In the genomic region with DNA sequence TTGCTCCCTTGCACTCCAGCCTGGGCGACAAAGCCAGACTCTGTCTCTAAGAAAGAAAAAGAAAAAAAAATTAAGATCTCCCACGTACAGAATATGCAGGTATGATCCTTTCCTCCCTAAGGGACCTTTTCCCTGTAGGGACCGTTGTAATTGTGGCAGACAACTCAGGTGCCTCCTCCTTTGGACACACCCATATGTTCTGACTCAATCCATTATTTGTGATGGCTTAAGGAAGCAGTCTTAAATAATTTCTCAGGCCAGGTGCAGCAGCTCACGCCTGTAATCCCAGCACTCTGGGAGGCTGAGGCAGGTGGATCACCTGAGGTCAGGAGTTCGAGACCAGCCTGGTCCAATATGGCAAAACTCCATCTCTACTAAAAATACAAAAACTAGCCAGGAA, we compare ENCODE assay signal across 26 cellular contexts. TPM values are rescaled to one million over a fixed set of nuclear protein-coding genes. Genes with fewer than 3 reads are reported as not detected.
"Had no signal": no experiment of that assay in that cellular context is flagged by ENCODE, and none has a peak within 500 bp of the region (broad histone marks: within the 10 kb centered on the region; RNA-seq: fewer than 3 reads in every experiment).

No MANE protein-coding gene starts in this region.

- H2AFZ ChIP-seq: hepatocyte had no signal

- H3K27me3 ChIP-seq: gastroesophageal sphincter, hepatocyte, ovary, sigmoid colon, stomach, thyroid gland, upper lobe of left lung, vagina had no signal

- H3K4me3 Mint-ChIP-seq: activated CD8-positive, alpha-beta T cell treated with anti-CD3 and anti-CD28 coated beads for 36 hours; activated naive CD4-positive, alpha-beta T cell treated with anti-CD3 and anti-CD28 coated beads, Interleukin-2, amount 50 U/mL, for 24 hours; activated naive CD8-positive, alpha-beta T cell treated with anti-CD3 and anti-CD28 coated beads, Interleukin-2, amount 50 U/mL, for 24 hours; activated T-cell treated with anti-CD3 and anti-CD28 coated beads, Interleukin-2, amount 50 U/mL, for 4 hours; activated T-helper 17 cell treated with anti-CD3 and anti-CD28 coated beads, Interleukin-2, amount 50 U/mL, for 72 hours; mesothelial cell of epicardium; naive thymus-derived CD4-positive, alpha-beta T cell; stimulated activated naive B cell treated with anti-CD40 and anti-IgM and Interleukin-4, amounts not matched to agents 10 μg/mL and 1 μg/mL and 100 μg/mL, for 72 hours; WTC11 had no signal

- ATAC-seq: activated CD8-positive, alpha-beta T cell treated with anti-CD3 and anti-CD28 coated beads for 36 hours; activated naive CD8-positive, alpha-beta T cell treated with anti-CD3 and anti-CD28 coated beads, Interleukin-2, amount 50 U/mL, for 24 hours; activated T-cell treated with anti-CD3 and anti-CD28 coated beads, Interleukin-2, amount 50 U/mL, for 4 hours; activated T-helper 17 cell treated with anti-CD3 and anti-CD28 coated beads, Interleukin-2, amount 50 U/mL, for 72 hours; gastroesophageal sphincter; naive thymus-derived CD4-positive, alpha-beta T cell; stimulated activated naive B cell treated with anti-CD40 and anti-IgM and Interleukin-4, amounts not matched to agents 10 μg/mL and 1 μg/mL and 100 μg/mL, for 72 hours; WTC11 had no signal

- H3K4me1 Mint-ChIP-seq: activated naive CD4-positive, alpha-beta T cell treated with anti-CD3 and anti-CD28 coated beads, Interleukin-2, amount 50 U/mL, for 24 hours; activated naive CD8-positive, alpha-beta T cell treated with anti-CD3 and anti-CD28 coated beads, Interleukin-2, amount 50 U/mL, for 24 hours; activated T-helper 17 cell treated with anti-CD3 and anti-CD28 coated beads, Interleukin-2, amount 50 U/mL, for 72 hours had no signal

- H3K36me3 ChIP-seq: gastroesophageal sphincter, ovary, sigmoid colon, stomach, thyroid gland, upper lobe of left lung, vagina had no signal

- H3K9me3 ChIP-seq: gastroesophageal sphincter, ovary, sigmoid colon, stomach, thyroid gland, upper lobe of left lung, vagina had no signal

- H3K4me3 ChIP-seq: gastroesophageal sphincter, hepatocyte, ovary, sigmoid colon, smooth muscle cell, stomach, thyroid gland, upper lobe of left lung, vagina had no signal

- H3K36me3 Mint-ChIP-seq: activated naive CD4-positive, alpha-beta T cell treated with anti-CD3 and anti-CD28 coated beads, Interleukin-2, amount 50 U/mL, for 24 hours; mesothelial cell of epicardium; naive thymus-derived CD4-positive, alpha-beta T cell; WTC11 had no signal

- H3K79me2 ChIP-seq: hepatocyte had no signal

- H3K27me3 Mint-ChIP-seq: activated naive CD4-positive, alpha-beta T cell treated with anti-CD3 and anti-CD28 coated beads, Interleukin-2, amount 50 U/mL, for 24 hours; progenitor cell of endocrine pancreas; stimulated activated naive B cell treated with anti-CD40 and anti-IgM and Interleukin-4, amounts not matched to agents 10 μg/mL and 1 μg/mL and 100 μg/mL, for 72 hours had no signal

- H3K4me2 ChIP-seq: hepatocyte, smooth muscle cell had no signal

- H3K27ac ChIP-seq: gastroesophageal sphincter, hepatocyte, ovary, sigmoid colon, stomach, upper lobe of left lung, vagina had no signal

- H3K27ac Mint-ChIP-seq: activated CD8-positive, alpha-beta T cell treated with anti-CD3 and anti-CD28 coated beads for 36 hours; activated naive CD4-positive, alpha-beta T cell treated with anti-CD3 and anti-CD28 coated beads, Interleukin-2, amount 50 U/mL, for 24 hours; activated naive CD8-positive, alpha-beta T cell treated with anti-CD3 and anti-CD28 coated beads, Interleukin-2, amount 50 U/mL, for 24 hours; activated T-helper 17 cell treated with anti-CD3 and anti-CD28 coated beads, Interleukin-2, amount 50 U/mL, for 72 hours; mesothelial cell of epicardium; naive thymus-derived CD4-positive, alpha-beta T cell; progenitor cell of endocrine pancreas; stimulated activated naive B cell treated with anti-CD40 and anti-IgM and Interleukin-4, amounts not matched to agents 10 μg/mL and 1 μg/mL and 100 μg/mL, for 72 hours; WTC11 had no signal

- DNase-seq: activated CD4-positive, alpha-beta T cell treated with anti-CD3 and anti-CD28 coated beads for 1 hour; activated CD4-positive, alpha-beta T cell treated with anti-CD3 and anti-CD28 coated beads, Interleukin-2, amount 50 U/mL, for 1 hour; activated CD8-positive, alpha-beta T cell treated with anti-CD3 and anti-CD28 coated beads for 36 hours; activated gamma-delta T cell treated with Interleukin-2 at 50 U/mL for 16 hours; activated naive CD8-positive, alpha-beta T cell treated with anti-CD3 and anti-CD28 coated beads, Interleukin-2, amount 50 U/mL, for 24 hours; activated T-cell treated with anti-CD3 and anti-CD28 coated beads, Interleukin-2, amount 50 U/mL, for 4 hours; central memory CD4-positive, alpha-beta T cell; islet precursor cell; naive thymus-derived CD4-positive, alpha-beta T cell; ovary; sigmoid colon; stimulated activated CD4-positive, alpha-beta T cell treated with anti-CD3 and anti-CD28 coated beads, Interleukin-2, amount 100 ng/mL, for 24 hours; stimulated activated naive B cell treated with anti-CD40 and anti-IgM and Interleukin-4, amounts not matched to agents 10 μg/mL and 1 μg/mL and 100 μg/mL, for 72 hours; T-helper 2 cell; upper lobe of left lung had no signal

- H3K9me3 Mint-ChIP-seq: activated CD8-positive, alpha-beta T cell treated with anti-CD3 and anti-CD28 coated beads for 36 hours; activated naive CD4-positive, alpha-beta T cell treated with anti-CD3 and anti-CD28 coated beads, Interleukin-2, amount 50 U/mL, for 24 hours; activated naive CD8-positive, alpha-beta T cell treated with anti-CD3 and anti-CD28 coated beads, Interleukin-2, amount 50 U/mL, for 24 hours; activated T-cell treated with anti-CD3 and anti-CD28 coated beads, Interleukin-2, amount 50 U/mL, for 4 hours; activated T-helper 17 cell treated with anti-CD3 and anti-CD28 coated beads, Interleukin-2, amount 50 U/mL, for 72 hours; mesothelial cell of epicardium; naive thymus-derived CD4-positive, alpha-beta T cell; stimulated activated naive B cell treated with anti-CD40 and anti-IgM and Interleukin-4, amounts not matched to agents 10 μg/mL and 1 μg/mL and 100 μg/mL, for 72 hours; WTC11 had no signal

- H3K4me1 ChIP-seq: vagina had no signal

RNA-seq across cellular contexts. Expression of a gene that starts 53.1 kb away (rescaled TPM):
- polyA plus RNA-seq: naive thymus-derived CD4-positive, alpha-beta T cell had no signal
